In genomic region chr6:73058736-73059135, GRCh38 we compare ENCODE assay signal across 23 cellular contexts.
"Had no signal": no experiment of that assay in that cellular context is flagged by ENCODE, and none has a peak within 500 bp of the region (broad histone marks: within the 10 kb centered on the region; RNA-seq: fewer than 3 reads in every experiment).

No MANE protein-coding gene starts in this region.

- H3K4me3 ChIP-seq: coronary artery, esophagus squamous epithelium, heart left ventricle, sigmoid colon, smooth muscle cell, stomach, suprapubic skin, tibial nerve had no signal

- H3K4me1 Mint-ChIP-seq: activated CD4-positive, alpha-beta T cell treated with anti-CD3 and anti-CD28 coated beads for 36 hours; activated naive CD8-positive, alpha-beta T cell treated with anti-CD3 and anti-CD28 coated beads, Interleukin-2, amount 10 ng/mL, durations not matched to agents 7 days and 5 days; central memory CD8-positive, alpha-beta T cell; endodermal cell; stimulated activated memory B cell treated with anti-CD40 and anti-IgM and Interleukin-4, amounts not matched to agents 10 μg/mL and 1 μg/mL and 100 μg/mL, for 72 hours; T-helper 17 cell had no signal

- H3K9me3 Mint-ChIP-seq: activated T-cell treated with anti-CD3 and anti-CD28 coated beads, Interleukin-2, amount 50 U/mL, for 4 hours had no signal

- H3K27ac Mint-ChIP-seq: activated B cell treated with CpG ODN at 0.5 μM for 24 hours; activated CD4-positive, alpha-beta T cell treated with anti-CD3 and anti-CD28 coated beads for 36 hours; activated naive CD4-positive, alpha-beta T cell treated with anti-CD3 and anti-CD28 coated beads for 36 hours; activated naive CD8-positive, alpha-beta T cell treated with anti-CD3 and anti-CD28 coated beads, Interleukin-2, amount 10 ng/mL, durations not matched to agents 7 days and 5 days; endodermal cell; stimulated activated memory B cell treated with anti-CD40 and anti-IgM and Interleukin-4, amounts not matched to agents 10 μg/mL and 1 μg/mL and 100 μg/mL, for 72 hours; T-helper 17 cell had no signal

- H3K27me3 Mint-ChIP-seq: activated B cell treated with CpG ODN at 0.5 μM for 24 hours; activated CD4-positive, alpha-beta T cell treated with anti-CD3 and anti-CD28 coated beads for 36 hours; activated naive CD8-positive, alpha-beta T cell treated with anti-CD3 and anti-CD28 coated beads, Interleukin-2, amount 10 ng/mL, durations not matched to agents 7 days and 5 days; central memory CD8-positive, alpha-beta T cell; stimulated activated memory B cell treated with anti-CD40 and anti-IgM and Interleukin-4, amounts not matched to agents 10 μg/mL and 1 μg/mL and 100 μg/mL, for 72 hours; T-helper 17 cell had no signal

- H3K36me3 Mint-ChIP-seq: activated naive CD8-positive, alpha-beta T cell treated with anti-CD3 and anti-CD28 coated beads, Interleukin-2, amount 10 ng/mL, durations not matched to agents 7 days and 5 days; stimulated activated memory B cell treated with anti-CD40 and anti-IgM and Interleukin-4, amounts not matched to agents 10 μg/mL and 1 μg/mL and 100 μg/mL, for 72 hours had no signal

- H3K4me3 Mint-ChIP-seq: activated B cell treated with CpG ODN at 0.5 μM for 24 hours; activated CD4-positive, alpha-beta T cell treated with anti-CD3 and anti-CD28 coated beads for 36 hours; activated naive CD4-positive, alpha-beta T cell treated with anti-CD3 and anti-CD28 coated beads for 36 hours; activated naive CD8-positive, alpha-beta T cell treated with anti-CD3 and anti-CD28 coated beads, Interleukin-2, amount 10 ng/mL, durations not matched to agents 7 days and 5 days; activated T-cell treated with anti-CD3 and anti-CD28 coated beads, Interleukin-2, amount 50 U/mL, for 4 hours; central memory CD8-positive, alpha-beta T cell; endodermal cell; stimulated activated memory B cell treated with anti-CD40 and anti-IgM and Interleukin-4, amounts not matched to agents 10 μg/mL and 1 μg/mL and 100 μg/mL, for 72 hours; T-helper 17 cell had no signal

- DNase-seq: activated B cell treated with CpG ODN at 0.5 μM for 24 hours; activated CD4-positive, alpha-beta T cell treated with anti-CD3 and anti-CD28 coated beads for 36 hours; activated CD4-positive, alpha-beta T cell treated with anti-CD3 and anti-CD28 coated beads, Interleukin-2, amount 50 U/mL, for 48 hours; activated CD8-positive, alpha-beta memory T cell treated with anti-CD3 and anti-CD28 coated beads, Interleukin-2, amount 50 U/mL, for 48 hours; activated naive CD4-positive, alpha-beta T cell treated with anti-CD3 and anti-CD28 coated beads for 36 hours; activated naive CD8-positive, alpha-beta T cell treated with anti-CD3 and anti-CD28 coated beads, Interleukin-2, amount 10 ng/mL, durations not matched to agents 7 days and 5 days; activated T-cell treated with anti-CD3 and anti-CD28 coated beads, Interleukin-2, amount 50 U/mL, for 4 hours; endodermal cell; esophagus squamous epithelium; heart left ventricle; left colon; mesenchymal stem cell; nucleus accumbens; sigmoid colon; stimulated activated CD4-positive, alpha-beta T cell treated with anti-CD3 and anti-CD28 coated beads, Interleukin-15, amount 100 ng/mL, for 24 hours; stomach; T-helper 17 cell had no signal

- ATAC-seq: activated CD4-positive, alpha-beta T cell treated with anti-CD3 and anti-CD28 coated beads for 36 hours; activated T-cell treated with anti-CD3 and anti-CD28 coated beads, Interleukin-2, amount 50 U/mL, for 4 hours; heart left ventricle; left colon; stimulated activated memory B cell treated with anti-CD40 and anti-IgM and Interleukin-4, amounts not matched to agents 10 μg/mL and 1 μg/mL and 100 μg/mL, for 72 hours; T-helper 17 cell had no signal
